Comparison of ENCODE assay signal across 16 cellular contexts in genomic region chr2:62208758-62209114, GRCh38. TPM values are rescaled to one million over a fixed set of nuclear protein-coding genes. Genes with fewer than 3 reads are reported as not detected.
DNase-seq lines count a peak whose midpoint lies in the region; ATAC-seq, FAIRE-seq and TF ChIP-seq lines count a peak whose summit lies in the region.
"Had no signal": no experiment of that assay in that cellular context is flagged by ENCODE, and none has a peak within 500 bp of the region (broad histone marks: within the 10 kb centered on the region; RNA-seq: fewer than 3 reads in every experiment).

No MANE protein-coding gene starts in this region.

- CTCF ChIA-PET in activated CD4-positive, alpha-beta memory T cell treated with anti-CD3 and anti-CD28 coated beads for 36 hours (lab: Charles Lee) = no interaction called here
- CTCF ChIA-PET in activated CD4-positive, alpha-beta memory T cell treated with anti-CD3 and anti-CD28 coated beads, Interleukin-2, amount 10 ng/mL, durations not matched to agents 7 days and 5 days (lab: Charles Lee) = no interaction called here
- CTCF ChIA-PET in K562 (lab: Yijun Ruan, JAX; ENCODE audit: low intra/inter-chr PET ratio) = no interaction called here

- H2AFZ ChIP-seq in K562 (ENCODE audit: low read depth, low read length) = no peak overlapping the region

- no TSS peak for BruUV-seq in K562 (replicated peaks; lab: Mats Ljungman, UMichigan)

- no peak for TF ChIP-seq CTCF in K562 (IDR thresholded peaks at IDR 0.05 in 2 of 3, conservative IDR thresholded peaks at IDR 0.05 in 1 of 3; ENCODE audit: insufficient read depth in 2 of 3, low read depth in 1 of 3, low read length in 3 of 3)

- no peak; the same call in 1 of the 2 replicates for TF ChIP-seq EP300 in K562 (IDR thresholded peaks at IDR 0.05; ENCODE audit: low read length)

- H3K27ac ChIP-seq in K562 (ENCODE audit: extremely low read depth, low read depth, low read length) = peak overlapping the region; percentile 9; the same call in 1 of the 3 replicates

- ATAC-seq in T-helper 17 cell (peak; percentile 33), K562 (peak; percentile 63), GM18511 (IDR thresholded peaks at IDR 0.05; ENCODE audit: unreplicated experiment) (no peak), HG03442 (IDR thresholded peaks at IDR 0.05; ENCODE audit: unreplicated experiment) (no peak)
- ATAC-seq: Panc1 had no signal

- H3K4me3 Mint-ChIP-seq in activated CD4-positive, alpha-beta memory T cell treated with anti-CD3 and anti-CD28 coated beads for 36 hours = no peak overlapping the region
- H3K4me3 Mint-ChIP-seq in activated CD4-positive, alpha-beta memory T cell treated with anti-CD3 and anti-CD28 coated beads, Interleukin-2, amount 10 ng/mL, durations not matched to agents 7 days and 5 days = no peak overlapping the region
- no peak overlapping the region for H3K4me3 Mint-ChIP-seq in T-helper 17 cell
- H3K4me3 Mint-ChIP-seq: H9 had no signal

- DNase-seq in activated CD4-positive, alpha-beta memory T cell treated with anti-CD3 and anti-CD28 coated beads for 36 hours = peak; percentile 54
- DNase-seq in activated CD4-positive, alpha-beta memory T cell treated with anti-CD3 and anti-CD28 coated beads, Interleukin-2, amount 10 ng/mL, durations not matched to agents 7 days and 5 days = no peak
- DNase-seq in T-helper 17 cell = no peak
- peak in 3 of 4 experiments; percentile 29 to 57 (median 50) for DNase-seq in K562 (ENCODE audit: extremely low read depth in 1 of 4, low spot score in 3 of 4)
- DNase-seq in stimulated activated CD8-positive, alpha-beta memory T cell treated with anti-CD3 and anti-CD28 coated beads, Interleukin-12 subunit alpha, Interleukin-12 subunit beta, amount 100 ng/mL, for 4 hours (ENCODE audit: low read depth) = peak; percentile 41
- no peak for DNase-seq in NCI-H526 treated with DMSO at 0.1 percent for 48 hours (lab: John Stamatoyannopoulos, UW)
- DNase-seq: dorsolateral prefrontal cortex, H9, NCI-H187, NCI-H510A treated with DMSO at 0.1 percent for 48 hours had no signal

- H4K20me1 ChIP-seq in K562 (replicated peaks; ENCODE audit: control insufficient read depth, insufficient read depth, low read length) = peaks cover 35% of the 10 kb centered on the region

- no peaks in the 10 kb centered on the region for H3K9me3 ChIP-seq in T-helper 17 cell (ENCODE audit: control insufficient read depth, low read length, poor library complexity, severe bottlenecking)
- no peaks in the 10 kb centered on the region for H3K9me3 ChIP-seq in K562 (replicated peaks; ENCODE audit: control insufficient read depth, insufficient read depth, low read depth, low read length)
- H3K9me3 ChIP-seq: tibial artery had no signal

- POLR2A ChIA-PET in activated CD4-positive, alpha-beta memory T cell treated with anti-CD3 and anti-CD28 coated beads for 36 hours (lab: Charles Lee) = no interaction called here
- POLR2A ChIA-PET in activated CD4-positive, alpha-beta memory T cell treated with anti-CD3 and anti-CD28 coated beads, Interleukin-2, amount 10 ng/mL, durations not matched to agents 7 days and 5 days (lab: Charles Lee) = no interaction called here
- POLR2A ChIA-PET in K562 (lab: Yijun Ruan, JAX) = interaction anchor here (0.7 to 1.1 kb wide), 2 partner anchors 12 to 53 kb away, joined by 3 read pairs; no protein-coding TSS in a partner anchor

- peaks cover 17% of the 10 kb centered on the region for H3K9me3 Mint-ChIP-seq in activated CD4-positive, alpha-beta memory T cell treated with anti-CD3 and anti-CD28 coated beads for 36 hours
- H3K9me3 Mint-ChIP-seq in activated CD4-positive, alpha-beta memory T cell treated with anti-CD3 and anti-CD28 coated beads, Interleukin-2, amount 10 ng/mL, durations not matched to agents 7 days and 5 days = peaks cover 17% of the 10 kb centered on the region
- H3K9me3 Mint-ChIP-seq: H9 had no signal

- no peak for TF ChIP-seq RAD21 in K562 (CRISPR knock-in tag; conservative IDR thresholded peaks at IDR 0.05 in 1 of 2, IDR thresholded peaks at IDR 0.05 in 1 of 2)

- peaks cover 8 to 22% of the 10 kb centered on the region in 2 experiments; a peak in 4 of 5 replicates for H3K4me1 ChIP-seq in K562 (replicated peaks in 1 of 2; ENCODE audit: control insufficient read depth in 2 of 2, insufficient read depth in 2 of 2, low read length in 2 of 2)

- peaks cover 100% of the 10 kb centered on the region for H3K79me2 ChIP-seq in K562 (ENCODE audit: control insufficient read depth, insufficient read depth, low read length)

- no peaks in the 10 kb centered on the region for H3K27me3 Mint-ChIP-seq in activated CD4-positive, alpha-beta memory T cell treated with anti-CD3 and anti-CD28 coated beads for 36 hours
- H3K27me3 Mint-ChIP-seq in activated CD4-positive, alpha-beta memory T cell treated with anti-CD3 and anti-CD28 coated beads, Interleukin-2, amount 10 ng/mL, durations not matched to agents 7 days and 5 days = no peaks in the 10 kb centered on the region
- no peaks in the 10 kb centered on the region for H3K27me3 Mint-ChIP-seq in T-helper 17 cell

- no peaks in the 10 kb centered on the region for H3K27me3 ChIP-seq in K562 (ENCODE audit: control insufficient read depth in 2 of 2, insufficient read depth in 2 of 2, low read length in 2 of 2)
- H3K27me3 ChIP-seq: dorsolateral prefrontal cortex, tibial artery had no signal

- intact Hi-C loops in activated CD4-positive, alpha-beta memory T cell treated with anti-CD3 and anti-CD28 coated beads for 36 hours (cut with micrococcal nuclease) = no loop called here
- intact Hi-C loops in K562 (cut with micrococcal nuclease) = no loop called here

- WGBS in K562 (ENCODE audit: insufficient coverage, low coverage, missing lambda C conversion rate) = 20% methylated on average over 4 of the region's 5 CpGs

- peak overlapping the region in 1 of 2 experiments; percentile 39; a peak in 2 of 4 replicates for H3K9ac ChIP-seq in K562 (ENCODE audit: insufficient read depth in 1 of 2, low read depth in 2 of 2, low read length in 2 of 2)

- H3K27ac Mint-ChIP-seq in activated CD4-positive, alpha-beta memory T cell treated with anti-CD3 and anti-CD28 coated beads for 36 hours = peak overlapping the region; percentile 44
- no peak overlapping the region for H3K27ac Mint-ChIP-seq in activated CD4-positive, alpha-beta memory T cell treated with anti-CD3 and anti-CD28 coated beads, Interleukin-2, amount 10 ng/mL, durations not matched to agents 7 days and 5 days
- no peak overlapping the region for H3K27ac Mint-ChIP-seq in T-helper 17 cell

- H3K9me1 ChIP-seq in K562 (ENCODE audit: control insufficient read depth, insufficient read depth, low read length) = no peaks in the 10 kb centered on the region

- TF ChIP-seq POLR2A in K562 (conservative IDR thresholded peaks at IDR 0.05) = no peak

- peaks cover 27% of the 10 kb centered on the region for H3K36me3 Mint-ChIP-seq in activated CD4-positive, alpha-beta memory T cell treated with anti-CD3 and anti-CD28 coated beads for 36 hours
- H3K36me3 Mint-ChIP-seq in activated CD4-positive, alpha-beta memory T cell treated with anti-CD3 and anti-CD28 coated beads, Interleukin-2, amount 10 ng/mL, durations not matched to agents 7 days and 5 days (ENCODE audit: low read depth) = peaks cover 69% of the 10 kb centered on the region
- H3K36me3 Mint-ChIP-seq in T-helper 17 cell (ENCODE audit: low read depth) = peaks cover 6% of the 10 kb centered on the region

- in situ Hi-C loops in K562 (cut with MboI) = no loop called here

- H3K4me2 ChIP-seq in K562 (ENCODE audit: insufficient read depth, low read length) = peak overlapping the region; percentile 39
- H3K4me2 ChIP-seq: smooth muscle cell had no signal

- peaks cover 78% of the 10 kb centered on the region for H3K4me1 Mint-ChIP-seq in activated CD4-positive, alpha-beta memory T cell treated with anti-CD3 and anti-CD28 coated beads for 36 hours (ENCODE audit: low read depth)
- peaks cover 16% of the 10 kb centered on the region for H3K4me1 Mint-ChIP-seq in activated CD4-positive, alpha-beta memory T cell treated with anti-CD3 and anti-CD28 coated beads, Interleukin-2, amount 10 ng/mL, durations not matched to agents 7 days and 5 days
- H3K4me1 Mint-ChIP-seq in T-helper 17 cell = peaks cover 44% of the 10 kb centered on the region

- H3K36me3 ChIP-seq in K562 (ENCODE audit: control insufficient read depth, insufficient read depth, low read length) = peaks cover 14% of the 10 kb centered on the region; the same call in 2 of the 3 replicates
- H3K36me3 ChIP-seq: tibial artery had no signal

- peak; percentile 82 for FAIRE-seq in K562 (lab: Jason Lieb, UNC)
- FAIRE-seq: astrocyte had no signal

- H3K4me3 ChIP-seq in K562 = no peak overlapping the region
- H3K4me3 ChIP-seq: dorsolateral prefrontal cortex, smooth muscle cell, tibial artery had no signal

TF ChIP-seq in K562, 482 proteins besides CTCF, POLR2A, EP300 and RAD21 (continues in another document):
- TF ChIP-seq ZNF76 (CRISPR knock-in tag; IDR thresholded peaks at IDR 0.05; ENCODE audit: borderline replicate concordance) = no peak
- no peak for TF ChIP-seq POLR2B (IDR thresholded peaks at IDR 0.05; ENCODE audit: low read depth, partially characterized antibody)
- no peak for TF ChIP-seq HDAC8 (tag; IDR thresholded peaks at IDR 0.05)
- peak; percentile 53; the same call in 1 of the 2 replicates for TF ChIP-seq ARID1B (IDR thresholded peaks at IDR 0.05)

RNA-seq across cellular contexts. Expression of gene B3GNT2, which starts 12.8 kb away (rescaled TPM):
- 10 to 100 TPM; 26.6 to 26.9 TPM for total RNA-seq in activated CD4-positive, alpha-beta memory T cell treated with anti-CD3 and anti-CD28 coated beads for 36 hours
- total RNA-seq in activated CD4-positive, alpha-beta memory T cell treated with anti-CD3 and anti-CD28 coated beads, Interleukin-2, amount 10 ng/mL, durations not matched to agents 7 days and 5 days = 10 to 100 TPM; 28.3 to 29.1 TPM
- total RNA-seq in T-helper 17 cell (10 to 100 TPM; 39.1 to 43.9 TPM), K562 (2014; rRNA removed) (25.0 and 26.5 TPM in 2 replicates), K562 (2014; rRNA removed; fragmentation: Illumina TruSeq; extraction: Trizol) (38.9 and 42.4 TPM in 2 replicates), K562 (2015; rRNA removed; fragmentation: Illumina TruSeq; extraction: Trizol) (32.5 and 33.7 TPM in 2 replicates), K562 (2021) (24.5 and 24.8 TPM in 2 replicates)
- 38.4 and 62.7 TPM in 2 replicates for total RNA-seq in K562 (2011; cell fraction: chromatin; rRNA removed; ENCODE audit: low replicate concordance)
- total RNA-seq in K562 (2011; cell fraction: nucleolus; rRNA removed) = 41.2 and 42.4 TPM in 2 replicates
- total RNA-seq in K562 (2011; cell fraction: nucleoplasm; rRNA removed) = 48.5 and 56.0 TPM in 2 replicates
- polyA plus RNA-seq in K562 (2011; rRNA removed) (23.6 and 30.5 TPM in 2 replicates), K562 (2014; fragmentation: Illumina TruSeq; extraction: Trizol) (25.9 and 32.2 TPM in 2 replicates), K562 (2014; fragmentation: Nextera tagmentation; extraction: Ambion mirVana) (1 to 10 TPM; 6.0 to 8.0 TPM), K562 (2014; rRNA removed) (17.1 and 19.2 TPM in 2 replicates)
- polyA plus RNA-seq in K562 (2011; cell fraction: cytosol; rRNA removed) = 11.1 and 16.8 TPM in 2 replicates
- polyA plus RNA-seq in K562 (2011; cell fraction: nucleus; rRNA removed) = 9.8 and 12.0 TPM in 2 replicates
- 16.8 and 17.9 TPM in 2 replicates for polyA plus RNA-seq in K562 (2012)
- polyA minus RNA-seq in K562 (2011; rRNA and poly(A)+ RNA removed) = 46.2 and 51.4 TPM in 2 replicates
- 18.5 and 23.4 TPM in 2 replicates for polyA minus RNA-seq in K562 (2011; cell fraction: cytosol; rRNA and poly(A)+ RNA removed)
- polyA minus RNA-seq in K562 (2011; cell fraction: nucleus; rRNA and poly(A)+ RNA removed) = 10.1 and 19.4 TPM in 2 replicates

Comparison
In these comparisons a context has a peak if more than half of its experiments do, and no peak if none do; other contexts are left out.
1. DNase-seq: peak in activated CD4-positive, alpha-beta memory T cell treated with anti-CD3 and anti-CD28 coated beads for 36 hours (single experiment), K562 (3 of 4) and stimulated activated CD8-positive, alpha-beta memory T cell treated with anti-CD3 and anti-CD28 coated beads, Interleukin-12 subunit alpha, Interleukin-12 subunit beta, amount 100 ng/mL, for 4 hours (single experiment); none in activated CD4-positive, alpha-beta memory T cell treated with anti-CD3 and anti-CD28 coated beads, Interleukin-2, amount 10 ng/mL, durations not matched to agents 7 days and 5 days (single experiment), T-helper 17 cell (0 of 3) and NCI-H526 treated with DMSO at 0.1 percent for 48 hours (single experiment).
2. ATAC-seq: peak in T-helper 17 cell (single experiment) and K562 (single experiment); none in GM18511 (single experiment) and HG03442 (single experiment).